In genomic region chrX:54048413-54048812, GRCh38 we compare ENCODE assay signal across 1 cellular context.
TF ChIP-seq lines count a peak whose summit lies in the region.

No MANE protein-coding gene starts in this region.

TF ChIP-seq in H1, 55 proteins besides CTCF, POLR2A, EP300 and RAD21:
- TF ChIP-seq NANOG (IDR thresholded peaks at IDR 0.05; ENCODE audit: insufficient read depth, low read depth, low read length, poor library complexity, severe bottlenecking), result no peak
- TF ChIP-seq CHD2 (IDR thresholded peaks at IDR 0.05; ENCODE audit: low read length), result no peak
- peak; percentile 76; the same call in 1 of the 2 replicates for TF ChIP-seq MAFK (IDR thresholded peaks at IDR 0.05; ENCODE audit: low read depth, low read length)
